Comparison of ENCODE assay signal across 21 cellular contexts in genomic region chr15:85164841-85165466, GRCh38.
A peak's percentile ranks its signal among the peaks of the same experiment; 100 is the strongest.
DNase-seq lines count a peak whose midpoint lies in the region; TF ChIP-seq lines count a peak whose summit lies in the region.
"Had no signal": no experiment of that assay in that cellular context is flagged by ENCODE, and none has a peak within 500 bp of the region (broad histone marks: within the 10 kb centered on the region; RNA-seq: fewer than 3 reads in every experiment).

No MANE protein-coding gene starts in this region.

- DNase-seq in mammary epithelial cell (peak; percentile 13), MCF 10A (ENCODE audit: unreplicated experiment) (no peak), SK-MEL-5 (ENCODE audit: low read depth, low spot score) (peak; percentile 69), hepatocyte (ENCODE audit: low spot score) (peak; percentile 43), type B pancreatic cell (ENCODE audit: extremely low spot score, unreplicated experiment) (no peak), T-helper 1 cell (no peak), SK-N-SH (no peak)
- no peak for DNase-seq in CD8-positive, alpha-beta memory T cell
- DNase-seq: activated CD4-positive, alpha-beta memory T cell treated with anti-CD3 and anti-CD28 coated beads, Interleukin-2, amount 10 ng/mL, durations not matched to agents 7 days and 5 days; activated T-cell treated with anti-CD3 and anti-CD28 coated beads for 4 hours; adrenal gland; heart left ventricle; immature natural killer cell; KBM-7; NCI-H1694 treated with DMSO at 0.1 percent for 48 hours; NCI-H446; RPMI8226; T1000 had no signal

- H3K9me3 Mint-ChIP-seq in MCF 10A (ENCODE audit: unreplicated experiment): no peaks in the 10 kb centered on the region
- peaks cover 15% of the 10 kb centered on the region for H3K9me3 Mint-ChIP-seq in type B pancreatic cell
- peaks cover 0 to 15% (median 4%) of the 10 kb centered on the region in 5 donors for H3K9me3 Mint-ChIP-seq in CD8-positive, alpha-beta memory T cell
- H3K9me3 Mint-ChIP-seq: activated CD4-positive, alpha-beta memory T cell treated with anti-CD3 and anti-CD28 coated beads, Interleukin-2, amount 10 ng/mL, durations not matched to agents 7 days and 5 days had no signal

- BruUV-seq in mammary epithelial cell (replicated peaks; lab: Mats Ljungman, UMichigan): no TSS peak
- no TSS peak for BruUV-seq in MCF 10A (replicated peaks; lab: Mats Ljungman, UMichigan)

- H3K4me3 Mint-ChIP-seq in MCF 10A (ENCODE audit: unreplicated experiment) (no peak overlapping the region), type B pancreatic cell (peak overlapping the region; percentile 36)
- H3K4me3 Mint-ChIP-seq in CD8-positive, alpha-beta memory T cell: no peak overlapping the region
- H3K4me3 Mint-ChIP-seq: activated CD4-positive, alpha-beta memory T cell treated with anti-CD3 and anti-CD28 coated beads, Interleukin-2, amount 10 ng/mL, durations not matched to agents 7 days and 5 days; immature natural killer cell; neural progenitor cell had no signal

- dilution Hi-C loops in mammary epithelial cell (cut with HindIII; ENCODE audit: low sequenced_read_pairs): no loop called here

- H3K27ac ChIP-seq in mammary epithelial cell (ENCODE audit: insufficient read depth, low read depth, low read length) (no peak overlapping the region), hepatocyte (peak overlapping the region; percentile 69), SK-N-SH (ENCODE audit: low read depth in 2 of 2, low read length in 1 of 2) (no peak overlapping the region)
- no peak overlapping the region for H3K27ac ChIP-seq in CD8-positive, alpha-beta memory T cell (ENCODE audit: low read depth, low read length)
- H3K27ac ChIP-seq: adrenal gland, coronary artery, heart left ventricle, neural progenitor cell had no signal

- H3K36me3 ChIP-seq in mammary epithelial cell (ENCODE audit: insufficient read depth, low read length) (no peaks in the 10 kb centered on the region), hepatocyte (replicated peaks; ENCODE audit: insufficient read depth, low read depth) (no peaks in the 10 kb centered on the region), SK-N-SH (replicated peaks in 1 of 2; ENCODE audit: control insufficient read depth in 1 of 2, insufficient read depth in 2 of 2, low read length in 1 of 2) (no peaks in the 10 kb centered on the region)
- H3K36me3 ChIP-seq in CD8-positive, alpha-beta memory T cell (ENCODE audit: insufficient read depth, low read length): no peaks in the 10 kb centered on the region
- H3K36me3 ChIP-seq: adrenal gland, HAP-1, heart left ventricle, neural progenitor cell had no signal

- TF ChIP-seq CTCF in mammary epithelial cell (conservative IDR thresholded peaks at IDR 0.05 in 1 of 2, IDR thresholded peaks at IDR 0.05 in 1 of 2; ENCODE audit: extremely low read depth in 1 of 2, insufficient read depth in 1 of 2, low read depth in 1 of 2, low read length in 2 of 2): no peak
- TF ChIP-seq CTCF in MCF 10A (IDR thresholded peaks at IDR 0.05; ENCODE audit: unreplicated experiment): no peak
- TF ChIP-seq CTCF in hepatocyte (IDR thresholded peaks at IDR 0.05; ENCODE audit: poor library complexity): no peak
- TF ChIP-seq CTCF in type B pancreatic cell (conservative IDR thresholded peaks at IDR 0.05): no peak
- TF ChIP-seq CTCF in SK-N-SH (IDR thresholded peaks at IDR 0.05): no peak

- H3K4me1 Mint-ChIP-seq in MCF 10A (ENCODE audit: insufficient read depth, unreplicated experiment) (no peaks in the 10 kb centered on the region), type B pancreatic cell (ENCODE audit: unreplicated experiment) (no peaks in the 10 kb centered on the region)
- H3K4me1 Mint-ChIP-seq in CD8-positive, alpha-beta memory T cell: peaks cover 6 to 13% (median 8%) of the 10 kb centered on the region in 3 donors
- H3K4me1 Mint-ChIP-seq: immature natural killer cell, neural progenitor cell had no signal

- H3K9ac ChIP-seq in mammary epithelial cell (ENCODE audit: insufficient read depth, low read length) (no peak overlapping the region), SK-N-SH (no peak overlapping the region)
- H3K9ac ChIP-seq: neural progenitor cell had no signal

- H3K79me2 ChIP-seq in mammary epithelial cell (ENCODE audit: insufficient read depth, low read length): no peaks in the 10 kb centered on the region
- H3K79me2 ChIP-seq in hepatocyte: no peaks in the 10 kb centered on the region
- no peaks in the 10 kb centered on the region for H3K79me2 ChIP-seq in SK-N-SH (ENCODE audit: insufficient read depth)

- TF ChIP-seq EP300 in SK-N-SH (IDR thresholded peaks at IDR 0.05; ENCODE audit: borderline replicate concordance in 1 of 2, low read depth in 1 of 2, low read length in 1 of 2): no peak

- intact Hi-C loops in mammary epithelial cell (cut with micrococcal nuclease): loop anchor here (5.0 kb wide), 1 partner anchor 578 kb away; no protein-coding TSS in a partner anchor
- intact Hi-C loops in MCF 10A (cut with micrococcal nuclease): no loop called here

- peak overlapping the region; percentile 33 for H2AFZ ChIP-seq in mammary epithelial cell (ENCODE audit: low read depth, low read length)
- H2AFZ ChIP-seq in hepatocyte: no peak overlapping the region
- no peak overlapping the region for H2AFZ ChIP-seq in SK-N-SH (ENCODE audit: low read depth)
- H2AFZ ChIP-seq: neural progenitor cell had no signal

- CTCF ChIA-PET in mammary epithelial cell (lab: Charles Lee; ENCODE audit: low non-redundant PET): no interaction called here
- CTCF ChIA-PET in MCF 10A (lab: Yijun Ruan, JAX): no interaction called here
- CTCF ChIA-PET in CD8-positive, alpha-beta memory T cell (lab: Charles Lee): no interaction called here
- CTCF ChIA-PET in SK-N-SH (lab: Yijun Ruan, JAX): no interaction called here

- POLR2A ChIA-PET in MCF 10A (lab: Yijun Ruan, JAX): no interaction called here
- POLR2A ChIA-PET in CD8-positive, alpha-beta memory T cell (lab: Charles Lee): no interaction called here
- POLR2A ChIA-PET in SK-N-SH (lab: Yijun Ruan, JAX): no interaction called here

- H3F3A ChIP-seq in SK-N-SH (replicated peaks; ENCODE audit: insufficient read depth): no peaks in the 10 kb centered on the region

- no peaks in the 10 kb centered on the region for H3K4me1 ChIP-seq in mammary epithelial cell (ENCODE audit: insufficient read depth, low read length)
- no peaks in the 10 kb centered on the region for H3K4me1 ChIP-seq in hepatocyte (ENCODE audit: insufficient read depth)
- no peaks in the 10 kb centered on the region for H3K4me1 ChIP-seq in CD8-positive, alpha-beta memory T cell (ENCODE audit: insufficient read depth, low read length)
- H3K4me1 ChIP-seq in SK-N-SH (ENCODE audit: control insufficient read depth in 1 of 2, insufficient read depth in 2 of 2, low read depth in 1 of 2, low read length in 1 of 2): peaks cover 0 to 2% of the 10 kb centered on the region in 2 experiments; a peak in 1 of 4 replicates

- in situ Hi-C loops in mammary epithelial cell (cut with MboI; ENCODE audit: low sequenced_read_pairs in 2 of 2): no loop called here
- in situ Hi-C loops in SK-MEL-5 (cut with HindIII; ENCODE audit: low pct_unique_long_range_greater_than_20kb, low sequenced_read_pairs): no loop called here

- H3K9me2 ChIP-seq in hepatocyte (replicated peaks; ENCODE audit: insufficient read depth): no peaks in the 10 kb centered on the region
- H3K9me2 ChIP-seq in SK-N-SH: no peaks in the 10 kb centered on the region

- H3K27ac Mint-ChIP-seq in MCF 10A (ENCODE audit: low read depth, unreplicated experiment): no peak overlapping the region
- H3K27ac Mint-ChIP-seq in type B pancreatic cell: peak overlapping the region; percentile 89
- no peak overlapping the region for H3K27ac Mint-ChIP-seq in CD8-positive, alpha-beta memory T cell
- H3K27ac Mint-ChIP-seq: activated CD4-positive, alpha-beta memory T cell treated with anti-CD3 and anti-CD28 coated beads, Interleukin-2, amount 10 ng/mL, durations not matched to agents 7 days and 5 days; immature natural killer cell; neural progenitor cell had no signal

- 48% methylated on average over 7 of the region's 7 CpGs for WGBS in mammary epithelial cell (ENCODE audit: low coverage, missing lambda C conversion rate)
- 46% methylated on average over 7 of the region's 7 CpGs for WGBS in hepatocyte (ENCODE audit: low lambda C conversion rate, missing lambda C conversion rate)
- 67% methylated on average over 7 of the region's 7 CpGs for WGBS in SK-N-SH (ENCODE audit: low lambda C conversion rate)

- H3K27me3 Mint-ChIP-seq in MCF 10A (ENCODE audit: insufficient read depth, unreplicated experiment) (no peaks in the 10 kb centered on the region), type B pancreatic cell (no peaks in the 10 kb centered on the region)
- peaks cover 12 to 27% of the 10 kb centered on the region in 2 donors for H3K27me3 Mint-ChIP-seq in CD8-positive, alpha-beta memory T cell

- H4K20me1 ChIP-seq in mammary epithelial cell (ENCODE audit: insufficient read depth, low read length) (no peaks in the 10 kb centered on the region), hepatocyte (ENCODE audit: insufficient read depth, poor library complexity, severe bottlenecking) (no peaks in the 10 kb centered on the region), SK-N-SH (ENCODE audit: insufficient read depth) (no peaks in the 10 kb centered on the region)

- H3K36me3 Mint-ChIP-seq in MCF 10A (ENCODE audit: insufficient read depth, unreplicated experiment) (no peaks in the 10 kb centered on the region), type B pancreatic cell (peaks cover 10% of the 10 kb centered on the region)
- H3K36me3 Mint-ChIP-seq in CD8-positive, alpha-beta memory T cell: peaks cover 0 to 5% (median 0%) of the 10 kb centered on the region in 3 donors
- H3K36me3 Mint-ChIP-seq: immature natural killer cell, neural progenitor cell had no signal

- no peak overlapping the region for H3K4me3 ChIP-seq in mammary epithelial cell (replicated peaks in 1 of 3; ENCODE audit: insufficient read depth in 1 of 3, low read depth in 2 of 3, low read length in 3 of 3)
- no peak overlapping the region for H3K4me3 ChIP-seq in hepatocyte
- H3K4me3 ChIP-seq in CD8-positive, alpha-beta memory T cell (ENCODE audit: low read length): no peak overlapping the region
- H3K4me3 ChIP-seq in SK-N-SH (ENCODE audit: low read depth in 2 of 2, low read length in 1 of 2): no peak overlapping the region
- H3K4me3 ChIP-seq: adrenal gland, coronary artery, HAP-1, heart left ventricle, neural progenitor cell had no signal

- H3K4me2 ChIP-seq in mammary epithelial cell (ENCODE audit: insufficient read depth, low read depth, low read length) (no peak overlapping the region), hepatocyte (no peak overlapping the region), SK-N-SH (no peak overlapping the region)
- H3K4me2 ChIP-seq: neural progenitor cell had no signal

- no peaks in the 10 kb centered on the region for H3K27me3 ChIP-seq in mammary epithelial cell (ENCODE audit: insufficient read depth, low read length)
- H3K27me3 ChIP-seq in hepatocyte: no peaks in the 10 kb centered on the region
- no peaks in the 10 kb centered on the region for H3K27me3 ChIP-seq in CD8-positive, alpha-beta memory T cell (ENCODE audit: insufficient read depth, low read length, poor library complexity, severe bottlenecking)
- H3K27me3 ChIP-seq in SK-N-SH (ENCODE audit: insufficient read depth): no peaks in the 10 kb centered on the region
- H3K27me3 ChIP-seq: adrenal gland had no signal

- TF ChIP-seq RAD21 in SK-N-SH (IDR thresholded peaks at IDR 0.05; ENCODE audit: low read length): no peak

- H3K9me3 ChIP-seq in mammary epithelial cell (replicated peaks; ENCODE audit: insufficient read depth, low read length): no peaks in the 10 kb centered on the region
- no peaks in the 10 kb centered on the region for H3K9me3 ChIP-seq in hepatocyte (ENCODE audit: low read depth)
- no peaks in the 10 kb centered on the region for H3K9me3 ChIP-seq in CD8-positive, alpha-beta memory T cell (ENCODE audit: low read length)
- peaks cover 8% of the 10 kb centered on the region; the same call in 1 of the 2 replicates for H3K9me3 ChIP-seq in SK-N-SH
- H3K9me3 ChIP-seq: adrenal gland had no signal

Comparison
In these comparisons a context has a peak if more than half of its experiments do, and no peak if none do; other contexts are left out.
1. DNase-seq: peak in mammary epithelial cell (single experiment), SK-MEL-5 (single experiment) and hepatocyte (single experiment); none in MCF 10A (single experiment), type B pancreatic cell (single experiment), CD8-positive, alpha-beta memory T cell (0 of 5), T-helper 1 cell (0 of 5) and SK-N-SH (single experiment).